ENCODE assay signal across 1 cellular context in genomic region chr3:38454179-38454883, GRCh38.
TF ChIP-seq lines count a peak whose summit lies in the region.

No MANE protein-coding gene starts in this region.

TF ChIP-seq in HepG2, 621 proteins besides CTCF, POLR2A, EP300 and RAD21 (continued from another document and continues in another):
- TF ChIP-seq, protein P1, sequence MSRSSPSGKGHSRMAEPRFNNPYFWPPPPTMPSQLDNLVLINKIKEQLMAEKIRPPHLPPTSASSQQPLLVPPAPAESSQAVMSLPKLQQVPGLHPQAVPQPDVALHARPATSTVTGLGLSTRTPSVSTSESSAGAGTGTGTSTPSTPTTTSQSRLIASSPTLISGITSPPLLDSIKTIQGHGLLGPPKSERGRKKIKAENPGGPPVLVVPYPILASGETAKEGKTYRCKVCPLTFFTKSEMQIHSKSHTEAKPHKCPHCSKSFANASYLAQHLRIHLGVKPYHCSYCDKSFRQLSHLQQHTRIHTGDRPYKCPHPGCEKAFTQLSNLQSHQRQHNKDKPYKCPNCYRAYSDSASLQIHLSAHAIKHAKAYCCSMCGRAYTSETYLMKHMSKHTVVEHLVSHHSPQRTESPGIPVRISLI (CRISPR knock-in tag; IDR thresholded peaks at IDR 0.05; ENCODE audit: borderline replicate concordance): no peak
- TF ChIP-seq NFE2 (CRISPR knock-in tag; IDR thresholded peaks at IDR 0.05): no peak
- no peak for TF ChIP-seq SIX1 (CRISPR knock-in tag; IDR thresholded peaks at IDR 0.05; ENCODE audit: borderline replicate concordance)
- TF ChIP-seq ZNF644 (CRISPR knock-in tag; IDR thresholded peaks at IDR 0.05; ENCODE audit: low read depth): no peak
- TF ChIP-seq THAP9 (CRISPR knock-in tag; IDR thresholded peaks at IDR 0.05; ENCODE audit: borderline replicate concordance): no peak; the same call in 1 of the 2 replicates
- no peak for TF ChIP-seq GATAD2A (CRISPR knock-in tag; IDR thresholded peaks at IDR 0.05)
- no peak for TF ChIP-seq ATF5 (CRISPR knock-in tag; IDR thresholded peaks at IDR 0.05; ENCODE audit: low read depth)
- no peak for TF ChIP-seq FLYWCH1 (CRISPR knock-in tag; IDR thresholded peaks at IDR 0.05)
- no peak for TF ChIP-seq POGK (CRISPR knock-in tag; conservative IDR thresholded peaks at IDR 0.05)
- no peak for TF ChIP-seq ZNF704 (CRISPR knock-in tag; IDR thresholded peaks at IDR 0.05; ENCODE audit: borderline replicate concordance)
- no peak for TF ChIP-seq ASH2L (IDR thresholded peaks at IDR 0.05; ENCODE audit: insufficient read length, low read depth, low read length)
- no peak; the same call in 1 of the 2 replicates for TF ChIP-seq ZFP36L1 (CRISPR knock-in tag; IDR thresholded peaks at IDR 0.05)
- no peak for TF ChIP-seq TCF7L2 (IDR thresholded peaks at IDR 0.05; ENCODE audit: low read depth, low read length)
- no peak for TF ChIP-seq CHD4 (IDR thresholded peaks at IDR 0.05; ENCODE audit: borderline replicate concordance, low read length)
- TF ChIP-seq ZNF430 (CRISPR knock-in tag; IDR thresholded peaks at IDR 0.05): 0 out of 2 replicates have a peak, but pooled peaks have one; percentile 19
- no peak for TF ChIP-seq NONO (IDR thresholded peaks at IDR 0.05)
- TF ChIP-seq NONO (CRISPR knock-in tag; conservative IDR thresholded peaks at IDR 0.05): 0 out of 2 replicates have a peak, but pooled peaks have one; percentile 9
- TF ChIP-seq ZSCAN30 (CRISPR knock-in tag; IDR thresholded peaks at IDR 0.05): no peak
- no peak for TF ChIP-seq ZNF589 (CRISPR knock-in tag; conservative IDR thresholded peaks at IDR 0.05)
- TF ChIP-seq ISL2 (CRISPR knock-in tag; IDR thresholded peaks at IDR 0.05): no peak
- no peak for TF ChIP-seq TAF15 (IDR thresholded peaks at IDR 0.05; ENCODE audit: low read depth, low read length, poor library complexity, severe bottlenecking)
- no peak for TF ChIP-seq ZNF83 (CRISPR knock-in tag; IDR thresholded peaks at IDR 0.05; ENCODE audit: borderline replicate concordance)
- TF ChIP-seq IRX3 (CRISPR knock-in tag; IDR thresholded peaks at IDR 0.05; ENCODE audit: borderline replicate concordance, low read depth): 0 out of 2 replicates have a peak, but pooled peaks have one; percentile 39
- TF ChIP-seq PAX8 (CRISPR knock-in tag; IDR thresholded peaks at IDR 0.05; ENCODE audit: borderline replicate concordance): no peak
- no peak for TF ChIP-seq ZNF224 (CRISPR knock-in tag; IDR thresholded peaks at IDR 0.05)
- TF ChIP-seq DNMT3B (CRISPR knock-in tag; conservative IDR thresholded peaks at IDR 0.05): no peak
- TF ChIP-seq DZIP1 (CRISPR knock-in tag; IDR thresholded peaks at IDR 0.05): no peak
- no peak for TF ChIP-seq SAFB2 (CRISPR knock-in tag; IDR thresholded peaks at IDR 0.05; ENCODE audit: borderline replicate concordance, low read depth)
- TF ChIP-seq TOPORS (CRISPR knock-in tag; IDR thresholded peaks at IDR 0.05): no peak
- TF ChIP-seq ZNF879 (CRISPR knock-in tag; IDR thresholded peaks at IDR 0.05): no peak
- no peak for TF ChIP-seq THYN1 (CRISPR knock-in tag; IDR thresholded peaks at IDR 0.05; ENCODE audit: borderline replicate concordance, low read depth)
- TF ChIP-seq DPF2 (CRISPR knock-in tag; IDR thresholded peaks at IDR 0.05; ENCODE audit: borderline replicate concordance, low read depth): no peak
- TF ChIP-seq AHDC1 (CRISPR knock-in tag; IDR thresholded peaks at IDR 0.05; ENCODE audit: borderline replicate concordance): no peak
- TF ChIP-seq ZNF20 (CRISPR knock-in tag; IDR thresholded peaks at IDR 0.05): no peak
- no peak; the same call in 1 of the 2 replicates for TF ChIP-seq TBX2 (CRISPR knock-in tag; IDR thresholded peaks at IDR 0.05; ENCODE audit: borderline replicate concordance)
- no peak for TF ChIP-seq MAZ (IDR thresholded peaks at IDR 0.05; ENCODE audit: borderline replicate concordance, low read depth, low read length)
- no peak for TF ChIP-seq MAZ (CRISPR knock-in tag; IDR thresholded peaks at IDR 0.05; ENCODE audit: low read depth)
- no peak for TF ChIP-seq HDAC2 (CRISPR knock-in tag; IDR thresholded peaks at IDR 0.05)
- TF ChIP-seq, protein P2, sequence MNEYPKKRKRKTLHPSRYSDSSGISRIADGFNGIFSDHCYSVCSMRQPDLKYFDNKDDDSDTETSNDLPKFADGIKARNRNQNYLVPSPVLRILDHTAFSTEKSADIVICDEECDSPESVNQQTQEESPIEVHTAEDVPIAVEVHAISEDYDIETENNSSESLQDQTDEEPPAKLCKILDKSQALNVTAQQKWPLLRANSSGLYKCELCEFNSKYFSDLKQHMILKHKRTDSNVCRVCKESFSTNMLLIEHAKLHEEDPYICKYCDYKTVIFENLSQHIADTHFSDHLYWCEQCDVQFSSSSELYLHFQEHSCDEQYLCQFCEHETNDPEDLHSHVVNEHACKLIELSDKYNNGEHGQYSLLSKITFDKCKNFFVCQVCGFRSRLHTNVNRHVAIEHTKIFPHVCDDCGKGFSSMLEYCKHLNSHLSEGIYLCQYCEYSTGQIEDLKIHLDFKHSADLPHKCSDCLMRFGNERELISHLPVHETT (CRISPR knock-in tag; conservative IDR thresholded peaks at IDR 0.05): no peak
- no peak for TF ChIP-seq U2AF1 (optimal IDR thresholded peaks at IDR 0.05; ENCODE audit: low read depth, low read length)
- no peak for TF ChIP-seq TOE1 (CRISPR knock-in tag; IDR thresholded peaks at IDR 0.05)
- no peak for TF ChIP-seq FOXM1 (CRISPR knock-in tag; IDR thresholded peaks at IDR 0.05)
- no peak for TF ChIP-seq HOXA7 (CRISPR knock-in tag; IDR thresholded peaks at IDR 0.05)
- no peak for TF ChIP-seq JUNB (CRISPR knock-in tag; IDR thresholded peaks at IDR 0.05; ENCODE audit: borderline replicate concordance)
- no peak for TF ChIP-seq FOXP1 (IDR thresholded peaks at IDR 0.05)
- no peak for TF ChIP-seq FOXP1 (CRISPR knock-in tag; IDR thresholded peaks at IDR 0.05)
- no peak for TF ChIP-seq ZNF550 (CRISPR knock-in tag; IDR thresholded peaks at IDR 0.05; ENCODE audit: borderline replicate concordance)
- TF ChIP-seq NR2F2 (IDR thresholded peaks at IDR 0.05; ENCODE audit: borderline replicate concordance, low read depth): no peak
- TF ChIP-seq TRAFD1 (CRISPR knock-in tag; IDR thresholded peaks at IDR 0.05; ENCODE audit: borderline replicate concordance): no peak
- no peak for TF ChIP-seq GTF3A (CRISPR knock-in tag; conservative IDR thresholded peaks at IDR 0.05)
- no peak for TF ChIP-seq AHR (CRISPR knock-in tag; IDR thresholded peaks at IDR 0.05)
